ENCODE assay signal across 9 cellular contexts in the genomic region with DNA sequence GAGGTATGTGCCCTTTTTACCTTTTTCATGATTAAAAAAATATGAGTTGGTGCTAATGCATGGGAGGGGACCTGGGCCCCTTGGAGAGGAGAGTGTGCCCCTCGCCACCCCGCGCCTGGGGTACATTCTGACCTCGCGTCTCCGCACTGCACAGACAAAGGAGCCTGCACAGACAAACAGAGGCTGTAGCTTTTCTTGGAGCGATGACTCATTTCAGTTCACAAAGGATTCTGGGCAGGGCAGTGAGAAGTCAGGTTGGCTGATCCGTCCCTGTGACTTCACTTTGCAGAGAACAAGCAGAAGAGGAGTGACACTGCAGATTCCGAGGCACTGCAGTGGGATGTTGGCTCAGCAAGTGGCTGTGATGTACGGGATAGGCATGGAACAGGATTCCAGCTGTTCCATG.
DNase-seq lines count a peak whose midpoint lies in the region; ATAC-seq and TF ChIP-seq lines count a peak whose summit lies in the region.
"Had no signal": no experiment of that assay in that cellular context is flagged by ENCODE, and none has a peak within 500 bp of the region (broad histone marks: within the 10 kb centered on the region; RNA-seq: fewer than 3 reads in every experiment).

No MANE protein-coding gene starts in this region.

- WGBS in testis, 2 donors = 2% methylated on average over 10 of the region's 10 CpGs

- no peak for TF ChIP-seq POLR2A in testis (IDR thresholded peaks at IDR 0.05)

- H3K27me3 ChIP-seq in layer of hippocampus (ENCODE audit: control insufficient read depth, insufficient read depth, low read length) = no peaks in the 10 kb centered on the region
- no peaks in the 10 kb centered on the region for H3K27me3 ChIP-seq in testis

- no peak for ATAC-seq in HG03432 (IDR thresholded peaks at IDR 0.05; ENCODE audit: unreplicated experiment)

- H3K4me3 ChIP-seq in testis = peak overlapping the region in 1 of 2 donors; percentile 21

- DNase-seq in EH (ENCODE audit: low read depth) (peak; percentile 71), NCI-H460 (ENCODE audit: extremely low read depth, low read depth) (peak; percentile 90), dermis blood vessel endothelial cell (peak; percentile 43), testis (peak; percentile 86), posterior vena cava (ENCODE audit: low spot score) (no peak)
- DNase-seq in activated naive CD4-positive, alpha-beta T cell treated with anti-CD3 and anti-CD28 coated beads, Interleukin-2, amount 50 U/mL, for 16 hours = no peak
- DNase-seq: natural killer cell had no signal

- no peaks in the 10 kb centered on the region for H3K9me3 ChIP-seq in testis

- intact Hi-C loops in testis (cut with DNase I; ENCODE audit: low total_unique reads) = no loop called here
- intact Hi-C loops in posterior vena cava (cut with DNase I) = no loop called here

- TF ChIP-seq CTCF in testis (IDR thresholded peaks at IDR 0.05) = no peak

- peaks cover 13% of the 10 kb centered on the region for H3K4me1 ChIP-seq in testis

- H3K27ac ChIP-seq in layer of hippocampus (ENCODE audit: low read depth, low read length) (peak overlapping the region; percentile 64), testis (peak overlapping the region; percentile 15 to 37)

- H3K36me3 ChIP-seq in testis (ENCODE audit: low read depth, missing control alignments) = no peaks in the 10 kb centered on the region

Comparison
In these comparisons a context has a peak if more than half of its experiments do, and no peak if none do; other contexts are left out.
1. DNase-seq: peak in EH (single experiment), NCI-H460 (single experiment), dermis blood vessel endothelial cell (single experiment) and testis (single experiment); none in posterior vena cava (single experiment) and activated naive CD4-positive, alpha-beta T cell treated with anti-CD3 and anti-CD28 coated beads, Interleukin-2, amount 50 U/mL, for 16 hours (single experiment).